In genomic region chr1:119744598-119744942, GRCh38 we compare ENCODE assay signal across 16 cellular contexts. TPM values are rescaled to one million over a fixed set of nuclear protein-coding genes. Genes with fewer than 3 reads are reported as not detected.
A peak's percentile ranks its signal among the peaks of the same experiment; 100 is the strongest.
DNase-seq lines count a peak whose midpoint lies in the region; ATAC-seq, FAIRE-seq and TF ChIP-seq lines count a peak whose summit lies in the region.
"Had no signal": no experiment of that assay in that cellular context is flagged by ENCODE, and none has a peak within 500 bp of the region (broad histone marks: within the 10 kb centered on the region; RNA-seq: fewer than 3 reads in every experiment).

No MANE protein-coding gene starts in this region.

- H4K20me1 ChIP-seq in K562 (replicated peaks; ENCODE audit: control insufficient read depth, insufficient read depth, low read length): peaks cover 18% of the 10 kb centered on the region

- no peak for TF ChIP-seq POLR2A in K562 (conservative IDR thresholded peaks at IDR 0.05)
- TF ChIP-seq POLR2A in sigmoid colon (IDR thresholded peaks at IDR 0.05): no peak

- no TSS peak for BruUV-seq in K562 (replicated peaks; lab: Mats Ljungman, UMichigan)

- H3K4me1 ChIP-seq in K562 (replicated peaks in 1 of 2; ENCODE audit: control insufficient read depth in 2 of 2, insufficient read depth in 2 of 2, low read length in 2 of 2): no peaks in the 10 kb centered on the region; a peak in 1 of 5 replicates
- H3K4me1 ChIP-seq in sigmoid colon: peaks cover 0 to 30% (median 24%) of the 10 kb centered on the region in 4 donors
- H3K4me1 ChIP-seq: Peyer's patch had no signal

- no peak for TF ChIP-seq EP300 in K562 (IDR thresholded peaks at IDR 0.05; ENCODE audit: low read length)
- TF ChIP-seq EP300 in sigmoid colon (IDR thresholded peaks at IDR 0.05): no peak

- no peak overlapping the region for H3K27ac ChIP-seq in K562 (ENCODE audit: extremely low read depth, low read depth, low read length)
- no peak overlapping the region for H3K27ac ChIP-seq in sigmoid colon

- no peak overlapping the region for H2AFZ ChIP-seq in K562 (ENCODE audit: low read depth, low read length)

- H3K79me2 ChIP-seq in K562 (ENCODE audit: control insufficient read depth, insufficient read depth, low read length): no peaks in the 10 kb centered on the region

- no peak overlapping the region for H3K4me2 ChIP-seq in K562 (ENCODE audit: insufficient read depth, low read length)

- 41% methylated on average over 1 of the region's 1 CpG for WGBS in K562 (ENCODE audit: insufficient coverage, low coverage, missing lambda C conversion rate)
- 51 to 85% methylated on average over 1 of the region's 1 CpG for WGBS in sigmoid colon, 2 donors

- H3K9me3 Mint-ChIP-seq in activated naive CD4-positive, alpha-beta T cell treated with anti-CD3 and anti-CD28 coated beads, Interleukin-2, amount 50 U/mL, for 72 hours: no peaks in the 10 kb centered on the region

- no peaks in the 10 kb centered on the region; the same call in 2 of the 3 replicates for H3K36me3 ChIP-seq in K562 (ENCODE audit: control insufficient read depth, insufficient read depth, low read length)
- no peaks in the 10 kb centered on the region for H3K36me3 ChIP-seq in sigmoid colon
- H3K36me3 ChIP-seq: Peyer's patch had no signal

- H3K9ac ChIP-seq in K562 (ENCODE audit: insufficient read depth in 1 of 2, low read depth in 2 of 2, low read length in 2 of 2): no peak overlapping the region

- in situ Hi-C loops in K562 (cut with MboI): no loop called here

- TF ChIP-seq CTCF in K562 (IDR thresholded peaks at IDR 0.05 in 2 of 3, conservative IDR thresholded peaks at IDR 0.05 in 1 of 3; ENCODE audit: insufficient read depth in 2 of 3, low read depth in 1 of 3, low read length in 3 of 3) (no peak), sigmoid colon (IDR thresholded peaks at IDR 0.05) (no peak)

- intact Hi-C loops in K562 (cut with micrococcal nuclease): loop anchor here (5.0 to 10.0 kb wide), 2 partner anchors 67 to 130 kb away; no protein-coding TSS in a partner anchor
- intact Hi-C loops in sigmoid colon (cut with DNase I): loop anchor here (2.0 to 10.0 kb wide), 3 partner anchors 53 to 200 kb away; no protein-coding TSS in a partner anchor
- intact Hi-C loops in posterior cingulate gyrus (cut with DNase I): loop anchor here (5.0 to 10.0 kb wide), 2 partner anchors 63 to 130 kb away; no protein-coding TSS in a partner anchor

- no peak for ATAC-seq in activated naive CD4-positive, alpha-beta T cell treated with anti-CD3 and anti-CD28 coated beads, Interleukin-2, amount 50 U/mL, for 72 hours
- ATAC-seq in K562: no peak

- CTCF ChIA-PET in HEK293T (lab: Yijun Ruan, JAX) (interaction anchor here (0.6 to 1.5 kb wide), 5 partner anchors 14 to 71 kb away, joined by 3 to 6 read pairs (median 3); no protein-coding TSS in a partner anchor), K562 (lab: Yijun Ruan, JAX; ENCODE audit: low intra/inter-chr PET ratio) (interaction anchor here (1.3 kb wide), 1 partner anchor 64 kb away, joined by 3 read pairs; no protein-coding TSS in a partner anchor)

- TF ChIP-seq RAD21 in K562 (CRISPR knock-in tag; conservative IDR thresholded peaks at IDR 0.05 in 1 of 2, IDR thresholded peaks at IDR 0.05 in 1 of 2): no peak

- peaks cover 16 to 24% of the 10 kb centered on the region in 2 experiments; a peak in 4 of 5 replicates for H3K27me3 ChIP-seq in K562 (ENCODE audit: control insufficient read depth in 2 of 2, insufficient read depth in 2 of 2, low read length in 2 of 2)
- no peaks in the 10 kb centered on the region for H3K27me3 ChIP-seq in sigmoid colon
- H3K27me3 ChIP-seq: Peyer's patch had no signal

- H3K36me3 Mint-ChIP-seq in activated naive CD4-positive, alpha-beta T cell treated with anti-CD3 and anti-CD28 coated beads, Interleukin-2, amount 50 U/mL, for 72 hours: peaks cover 0 to 5% of the 10 kb centered on the region in 2 donors

- FAIRE-seq in K562 (lab: Jason Lieb, UNC): peak; percentile 46
- FAIRE-seq: D721Med had no signal

- H3K4me3 ChIP-seq in K562 (no peak overlapping the region), sigmoid colon (no peak overlapping the region)
- H3K4me3 ChIP-seq: Peyer's patch, SK-N-MC had no signal

- no peaks in the 10 kb centered on the region for H3K9me1 ChIP-seq in K562 (ENCODE audit: control insufficient read depth, insufficient read depth, low read length)

- H3K9me3 ChIP-seq in K562 (replicated peaks; ENCODE audit: control insufficient read depth, insufficient read depth, low read depth, low read length) (no peaks in the 10 kb centered on the region), sigmoid colon (no peaks in the 10 kb centered on the region)
- H3K9me3 ChIP-seq: Peyer's patch had no signal

- no peak for DNase-seq in activated naive CD4-positive, alpha-beta T cell treated with anti-CD3 and anti-CD28 coated beads, Interleukin-2, amount 50 U/mL, for 72 hours (ENCODE audit: low spot score in 2 of 2)
- no peak for DNase-seq in activated naive CD4-positive, alpha-beta T cell treated with anti-CD3 and anti-CD28 coated beads, Interleukin-2, amount 50 U/mL, for 16 hours
- DNase-seq in HEK293T (ENCODE audit: extremely low spot score) (no peak), K562 (ENCODE audit: extremely low read depth in 1 of 4, low spot score in 3 of 4) (no peak), sigmoid colon (no peak), Kasumi-1 (lab: John Stamatoyannopoulos, UW) (no peak), posterior cingulate gyrus (no peak)
- DNase-seq: GOT3 had no signal

- POLR2A ChIA-PET in HEK293T (lab: Yijun Ruan, JAX): interaction anchor here (0.7 to 2.2 kb wide), 3 partner anchors 9 to 33 kb away, joined by 3 to 7 read pairs (median 4); partner anchors contain the start of gene PHGDH
- POLR2A ChIA-PET in K562 (lab: Yijun Ruan, JAX): interaction anchor here (0.9 to 1.2 kb wide), 5 partner anchors 9 to 33 kb away, joined by 3 to 4 read pairs (median 3); partner anchors contain the start of gene PHGDH

- peak overlapping the region; percentile 2 to 19 for H3K27ac Mint-ChIP-seq in activated naive CD4-positive, alpha-beta T cell treated with anti-CD3 and anti-CD28 coated beads, Interleukin-2, amount 50 U/mL, for 72 hours

TF ChIP-seq in HEK293T, 16 proteins besides CTCF, POLR2A, EP300 and RAD21:
- no peak for TF ChIP-seq FOXA1 (IDR thresholded peaks at IDR 0.05)
- no peak for TF ChIP-seq ELF4 (IDR thresholded peaks at IDR 0.05)
- TF ChIP-seq BHLHE40 (IDR thresholded peaks at IDR 0.05; ENCODE audit: borderline replicate concordance): no peak
- TF ChIP-seq HDGF (IDR thresholded peaks at IDR 0.05; ENCODE audit: borderline replicate concordance): no peak
- 0 out of 2 replicates have a peak, but pooled peaks have one; percentile 15 for TF ChIP-seq L3MBTL2 (conservative IDR thresholded peaks at IDR 0.05)

TF ChIP-seq in K562, 482 proteins besides CTCF, POLR2A, EP300 and RAD21 (continues in another document):
- TF ChIP-seq ZNF644 (tag; IDR thresholded peaks at IDR 0.05; ENCODE audit: low read depth) (no peak), RBM15 (IDR thresholded peaks at IDR 0.05; ENCODE audit: insufficient read depth, low read length) (no peak), ZNF717 (CRISPR knock-in tag; IDR thresholded peaks at IDR 0.05) (0 out of 2 replicates have a peak, but pooled peaks have one; percentile 42), U2AF2 (optimal IDR thresholded peaks at IDR 0.05; ENCODE audit: low read depth, low read length) (no peak)

RNA-seq across cellular contexts. Expression of gene HMGCS2, which starts 24.1 kb away (rescaled TPM):
- not detected for total RNA-seq in activated naive CD4-positive, alpha-beta T cell treated with anti-CD3 and anti-CD28 coated beads, Interleukin-2, amount 50 U/mL, for 72 hours
- total RNA-seq in K562 (2011; cell fraction: chromatin; rRNA removed; ENCODE audit: low replicate concordance): not detected in 2 replicates
- not detected in 2 replicates for total RNA-seq in K562 (2011; cell fraction: nucleolus; rRNA removed)
- total RNA-seq in K562 (2011; cell fraction: nucleoplasm; rRNA removed): not detected in 2 replicates
- total RNA-seq in K562 (2014; rRNA removed) (not detected in 2 replicates), K562 (2014; rRNA removed; fragmentation: Illumina TruSeq; extraction: Trizol) (not detected in 2 replicates), K562 (2015; rRNA removed; fragmentation: Illumina TruSeq; extraction: Trizol) (not detected in 2 replicates), K562 (2021) (0.13 and 0.18 TPM in 2 replicates), sigmoid colon (1 to 10 TPM in 1 of 4 donors, not detected in 3; 2.8 TPM)
- polyA plus RNA-seq in K562 (2011; rRNA removed) (not detected in 2 replicates), K562 (2014; fragmentation: Illumina TruSeq; extraction: Trizol) (not detected in 2 replicates), K562 (2014; fragmentation: Nextera tagmentation; extraction: Ambion mirVana) (not detected), K562 (2014; rRNA removed) (not detected in 2 replicates), sigmoid colon (100 to 1,000 TPM in 2 of 3 donors, 10 to 100 TPM in 1; 53.9 to 607 (median 276) TPM)
- polyA plus RNA-seq in K562 (2011; cell fraction: cytosol; rRNA removed): not detected in 2 replicates
- not detected in 2 replicates for polyA plus RNA-seq in K562 (2011; cell fraction: nucleus; rRNA removed)
- not detected in 2 replicates for polyA plus RNA-seq in K562 (2012)
- polyA minus RNA-seq in K562 (2011; rRNA and poly(A)+ RNA removed): not detected in 2 replicates
- not detected in 2 replicates for polyA minus RNA-seq in K562 (2011; cell fraction: cytosol; rRNA and poly(A)+ RNA removed)
- not detected in 2 replicates for polyA minus RNA-seq in K562 (2011; cell fraction: nucleus; rRNA and poly(A)+ RNA removed)
- total RNA-seq: A172, LHCN-M2, MCF 10A, NCI-H460 had no signal
- polyA plus RNA-seq: BJ had no signal

RNA-seq across cellular contexts. Expression of gene PHGDH, which starts 32.8 kb away (rescaled TPM):
- 100 to 1,000 TPM in 1 of 2 donors, 10 to 100 TPM in 1; 73.2 to 241 TPM for total RNA-seq in activated naive CD4-positive, alpha-beta T cell treated with anti-CD3 and anti-CD28 coated beads, Interleukin-2, amount 50 U/mL, for 72 hours
- total RNA-seq in K562 (2011; cell fraction: chromatin; rRNA removed; ENCODE audit: low replicate concordance): 36.0 and 39.7 TPM in 2 replicates
- 29.1 and 29.2 TPM in 2 replicates for total RNA-seq in K562 (2011; cell fraction: nucleolus; rRNA removed)
- 31.7 TPM in 2 replicates for total RNA-seq in K562 (2011; cell fraction: nucleoplasm; rRNA removed)
- total RNA-seq in K562 (2014; rRNA removed) (59.3 and 65.5 TPM in 2 replicates), K562 (2014; rRNA removed; fragmentation: Illumina TruSeq; extraction: Trizol) (36.2 and 36.8 TPM in 2 replicates), K562 (2015; rRNA removed; fragmentation: Illumina TruSeq; extraction: Trizol) (12.1 and 12.9 TPM in 2 replicates), K562 (2021) (61.6 and 78.8 TPM in 2 replicates), sigmoid colon (10 to 100 TPM; 15.8 to 37.7 (median 26.0) TPM)
- polyA plus RNA-seq in K562 (2011; rRNA removed) (6.7 and 25.1 TPM in 2 replicates), K562 (2014; fragmentation: Illumina TruSeq; extraction: Trizol) (57.9 and 63.6 TPM in 2 replicates), K562 (2014; fragmentation: Nextera tagmentation; extraction: Ambion mirVana) (10 to 100 TPM in 1 of 2 experiments, 1 to 10 TPM in 1; 8.6 to 14.7 TPM), K562 (2014; rRNA removed) (71.5 and 84.2 TPM in 2 replicates), sigmoid colon (10 to 100 TPM in 1 of 3 donors, 1 to 10 TPM in 2; 3.9 to 27.1 (median 7.8) TPM)
- 7.6 and 14.9 TPM in 2 replicates for polyA plus RNA-seq in K562 (2011; cell fraction: cytosol; rRNA removed)
- polyA plus RNA-seq in K562 (2011; cell fraction: nucleus; rRNA removed): 12.3 and 25.6 TPM in 2 replicates
- 40.8 and 809 TPM in 2 replicates for polyA plus RNA-seq in K562 (2012)
- polyA minus RNA-seq in K562 (2011; rRNA and poly(A)+ RNA removed): 11.2 and 33.6 TPM in 2 replicates
- 5.7 and 28.2 TPM in 2 replicates for polyA minus RNA-seq in K562 (2011; cell fraction: cytosol; rRNA and poly(A)+ RNA removed)
- polyA minus RNA-seq in K562 (2011; cell fraction: nucleus; rRNA and poly(A)+ RNA removed): 7.8 and 23.7 TPM in 2 replicates
